ENCODE assay signal across 23 cellular contexts in the genomic region with DNA sequence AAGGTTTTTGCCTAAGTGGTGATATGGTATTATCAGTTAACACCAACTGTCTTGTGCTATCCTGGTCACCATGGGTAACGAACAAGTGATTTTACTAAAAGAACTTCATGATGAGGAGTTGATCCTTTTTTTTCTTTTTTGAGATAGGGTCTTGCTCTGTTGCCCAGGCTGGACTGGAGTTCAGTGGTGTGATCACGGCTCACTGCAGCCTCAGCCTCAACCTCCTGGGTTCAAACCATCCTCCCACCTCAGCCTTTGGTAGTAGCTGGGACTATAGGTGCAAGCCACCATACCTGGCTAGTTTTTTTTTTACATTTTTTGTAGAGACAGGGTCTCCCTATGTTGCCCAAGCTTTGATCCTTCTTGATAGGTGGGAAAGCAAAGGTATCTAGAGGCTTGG. TPM values are rescaled to one million over a fixed set of nuclear protein-coding genes. Genes with fewer than 3 reads are reported as not detected.
DNase-seq lines count a peak whose midpoint lies in the region; ATAC-seq and TF ChIP-seq lines count a peak whose summit lies in the region.
"Had no signal": no experiment of that assay in that cellular context is flagged by ENCODE, and none has a peak within 500 bp of the region (broad histone marks: within the 10 kb centered on the region; RNA-seq: fewer than 3 reads in every experiment).

No MANE protein-coding gene starts in this region.

- H2BK120ac ChIP-seq in trophoblast cell (ENCODE audit: insufficient read depth, low read length, poor library complexity), result no peak overlapping the region

- H2BK12ac ChIP-seq in trophoblast cell (ENCODE audit: low read length), result no peak overlapping the region

- H4K91ac ChIP-seq in trophoblast cell (ENCODE audit: low read depth, low read length), result no peak overlapping the region

- H3K4ac ChIP-seq in trophoblast cell (ENCODE audit: low read depth, low read length), result no peak overlapping the region

- peaks cover 4% of the 10 kb centered on the region for H3K79me1 ChIP-seq in trophoblast cell (ENCODE audit: low read length)

- DNase-seq in activated CD8-positive, alpha-beta memory T cell treated with anti-CD3 and anti-CD28 coated beads, Interleukin-2, amount 10 ng/mL, durations not matched to agents 7 days and 5 days, result no peak
- no peak for DNase-seq in activated CD8-positive, alpha-beta memory T cell treated with anti-CD3 and anti-CD28 coated beads, Interleukin-2, amount 50 U/mL, for 48 hours
- no peak for DNase-seq in natural killer cell treated with Interleukin-12 subunit alpha and Interleukin-12 subunit beta and Interleukin-15 and Interleukin-18, amount 100 ng/mL, for 72 hours (ENCODE audit: low spot score)
- no peak for DNase-seq in natural killer cell
- DNase-seq in activated T-helper 2 cell treated with anti-CD3 and anti-CD28 coated beads, Interferon-gamma antibody, Interleukin-2, Interleukin-4, amounts not matched to agents 10 μg/mL and 5 μg/mL and 100 μg/mL, durations not matched to agents 14 hours and 24 hours and 36 hours (ENCODE audit: low spot score), result no peak
- DNase-seq in amniotic stem cell (lab: John Stamatoyannopoulos, UW), result no peak
- no peak for DNase-seq in trophoblast cell
- DNase-seq: CD4-positive, alpha-beta T cell; COR-L47; DMS53; GM23248; H7; Kasumi-1; MG63; NCI-H2081; NCI-H2227 treated with DMSO at 0.1 percent for 48 hours; NCI-H526 treated with DMSO at 0.1 percent for 48 hours; PC-9; SJCRH30 had no signal

- peak overlapping the region; percentile 88 for H3K27ac Mint-ChIP-seq in activated CD8-positive, alpha-beta memory T cell treated with anti-CD3 and anti-CD28 coated beads, Interleukin-2, amount 10 ng/mL, durations not matched to agents 7 days and 5 days
- peak overlapping the region; percentile 56 to 73 for H3K27ac Mint-ChIP-seq in natural killer cell treated with Interleukin-12 subunit alpha and Interleukin-12 subunit beta and Interleukin-15 and Interleukin-18, amount 100 ng/mL, for 72 hours
- no peak overlapping the region for H3K27ac Mint-ChIP-seq in natural killer cell
- peak overlapping the region; percentile 9 for H3K27ac Mint-ChIP-seq in activated T-helper 2 cell treated with anti-CD3 and anti-CD28 coated beads, Interferon-gamma antibody, Interleukin-2, Interleukin-4, amounts not matched to agents 10 μg/mL and 5 μg/mL and 100 μg/mL, durations not matched to agents 14 hours and 24 hours and 36 hours
- H3K27ac Mint-ChIP-seq: CD4-positive, alpha-beta T cell had no signal

- no peaks in the 10 kb centered on the region for H3K27me3 Mint-ChIP-seq in activated CD8-positive, alpha-beta memory T cell treated with anti-CD3 and anti-CD28 coated beads, Interleukin-2, amount 10 ng/mL, durations not matched to agents 7 days and 5 days
- no peaks in the 10 kb centered on the region for H3K27me3 Mint-ChIP-seq in natural killer cell treated with Interleukin-12 subunit alpha and Interleukin-12 subunit beta and Interleukin-15 and Interleukin-18, amount 100 ng/mL, for 72 hours
- H3K27me3 Mint-ChIP-seq in natural killer cell (ENCODE audit: low read depth in 2 of 2), result no peaks in the 10 kb centered on the region
- no peaks in the 10 kb centered on the region for H3K27me3 Mint-ChIP-seq in activated T-helper 2 cell treated with anti-CD3 and anti-CD28 coated beads, Interferon-gamma antibody, Interleukin-2, Interleukin-4, amounts not matched to agents 10 μg/mL and 5 μg/mL and 100 μg/mL, durations not matched to agents 14 hours and 24 hours and 36 hours (ENCODE audit: low read depth)
- H3K27me3 Mint-ChIP-seq: CD4-positive, alpha-beta T cell had no signal

- H3K27ac ChIP-seq in trophoblast cell (ENCODE audit: low read depth, low read length), result no peak overlapping the region
- H3K27ac ChIP-seq: BLaER1, GM23248, PC-9, SJCRH30 had no signal

- H4K12ac ChIP-seq in trophoblast cell (ENCODE audit: low read depth, low read length), result no peak overlapping the region

- H4K8ac ChIP-seq in trophoblast cell (ENCODE audit: low read depth, low read length), result no peak overlapping the region

- no peak overlapping the region for H3K4me3 Mint-ChIP-seq in activated CD8-positive, alpha-beta memory T cell treated with anti-CD3 and anti-CD28 coated beads, Interleukin-2, amount 10 ng/mL, durations not matched to agents 7 days and 5 days
- H3K4me3 Mint-ChIP-seq in natural killer cell treated with Interleukin-12 subunit alpha and Interleukin-12 subunit beta and Interleukin-15 and Interleukin-18, amount 100 ng/mL, for 72 hours, result peak overlapping the region; percentile 21
- H3K4me3 Mint-ChIP-seq in natural killer cell, result no peak overlapping the region
- no peak overlapping the region for H3K4me3 Mint-ChIP-seq in activated T-helper 2 cell treated with anti-CD3 and anti-CD28 coated beads, Interferon-gamma antibody, Interleukin-2, Interleukin-4, amounts not matched to agents 10 μg/mL and 5 μg/mL and 100 μg/mL, durations not matched to agents 14 hours and 24 hours and 36 hours (ENCODE audit: low read depth)
- H3K4me3 Mint-ChIP-seq: CD4-positive, alpha-beta T cell had no signal

- TF ChIP-seq CTCF in natural killer cell (IDR thresholded peaks at IDR 0.05), result no peak

- H3K18ac ChIP-seq in trophoblast cell (ENCODE audit: low read length), result no peak overlapping the region

- H3K9ac ChIP-seq in trophoblast cell (ENCODE audit: low read length), result no peak overlapping the region
- H3K9ac ChIP-seq: BLaER1, GM23248 had no signal

- no peak for ATAC-seq in activated CD8-positive, alpha-beta memory T cell treated with anti-CD3 and anti-CD28 coated beads, Interleukin-2, amount 10 ng/mL, durations not matched to agents 7 days and 5 days
- no peak for ATAC-seq in natural killer cell treated with Interleukin-12 subunit alpha and Interleukin-12 subunit beta and Interleukin-15 and Interleukin-18, amount 100 ng/mL, for 72 hours
- ATAC-seq in natural killer cell, result no peak
- ATAC-seq in GM18867 (IDR thresholded peaks at IDR 0.05; ENCODE audit: unreplicated experiment), result no peak
- ATAC-seq: HepG2, Right ventricle myocardium inferior had no signal

- H3K4me1 ChIP-seq in trophoblast cell (ENCODE audit: control insufficient read depth in 1 of 2, insufficient read depth in 2 of 2, low read length in 2 of 2), result peaks cover 0 to 7% of the 10 kb centered on the region in 2 experiments

- no CpG with 5 or more reads among the region's 2 CpGs for WGBS in trophoblast cell (ENCODE audit: extremely low coverage, insufficient coverage, insufficient read length)

- no peak overlapping the region for H2AFZ ChIP-seq in trophoblast cell (ENCODE audit: insufficient read depth, low read length, poor library complexity)
- H2AFZ ChIP-seq: GM23248, PC-9 had no signal

- no peaks in the 10 kb centered on the region for H3K9me3 Mint-ChIP-seq in activated CD8-positive, alpha-beta memory T cell treated with anti-CD3 and anti-CD28 coated beads, Interleukin-2, amount 10 ng/mL, durations not matched to agents 7 days and 5 days (ENCODE audit: low read depth)
- H3K9me3 Mint-ChIP-seq in natural killer cell treated with Interleukin-12 subunit alpha and Interleukin-12 subunit beta and Interleukin-15 and Interleukin-18, amount 100 ng/mL, for 72 hours, result no peaks in the 10 kb centered on the region
- no peaks in the 10 kb centered on the region for H3K9me3 Mint-ChIP-seq in natural killer cell
- H3K9me3 Mint-ChIP-seq in activated T-helper 2 cell treated with anti-CD3 and anti-CD28 coated beads, Interferon-gamma antibody, Interleukin-2, Interleukin-4, amounts not matched to agents 10 μg/mL and 5 μg/mL and 100 μg/mL, durations not matched to agents 14 hours and 24 hours and 36 hours, result no peaks in the 10 kb centered on the region
- H3K9me3 Mint-ChIP-seq: CD4-positive, alpha-beta T cell had no signal

- peaks cover 6% of the 10 kb centered on the region for H3K79me2 ChIP-seq in trophoblast cell (ENCODE audit: control insufficient read depth, insufficient read depth, low read length, poor library complexity)

- peaks cover 65% of the 10 kb centered on the region for H3K4me1 Mint-ChIP-seq in activated CD8-positive, alpha-beta memory T cell treated with anti-CD3 and anti-CD28 coated beads, Interleukin-2, amount 10 ng/mL, durations not matched to agents 7 days and 5 days
- peaks cover 41 to 54% of the 10 kb centered on the region in 2 donors for H3K4me1 Mint-ChIP-seq in natural killer cell treated with Interleukin-12 subunit alpha and Interleukin-12 subunit beta and Interleukin-15 and Interleukin-18, amount 100 ng/mL, for 72 hours (ENCODE audit: low read depth in 2 of 2)
- peaks cover 39 to 53% of the 10 kb centered on the region in 2 donors for H3K4me1 Mint-ChIP-seq in natural killer cell
- H3K4me1 Mint-ChIP-seq in activated T-helper 2 cell treated with anti-CD3 and anti-CD28 coated beads, Interferon-gamma antibody, Interleukin-2, Interleukin-4, amounts not matched to agents 10 μg/mL and 5 μg/mL and 100 μg/mL, durations not matched to agents 14 hours and 24 hours and 36 hours (ENCODE audit: low read depth), result peaks cover 31% of the 10 kb centered on the region

- H3K36me3 ChIP-seq in trophoblast cell (ENCODE audit: control insufficient read depth in 1 of 2, insufficient read depth in 2 of 2, low read length in 2 of 2), result peaks cover 32 to 57% of the 10 kb centered on the region in 2 experiments

- no peak overlapping the region for H3K4me2 ChIP-seq in trophoblast cell (ENCODE audit: low read length)
- H3K4me2 ChIP-seq: BLaER1, PC-9 had no signal

- H3K36me3 Mint-ChIP-seq in activated CD8-positive, alpha-beta memory T cell treated with anti-CD3 and anti-CD28 coated beads, Interleukin-2, amount 10 ng/mL, durations not matched to agents 7 days and 5 days, result peaks cover 63% of the 10 kb centered on the region
- H3K36me3 Mint-ChIP-seq in natural killer cell treated with Interleukin-12 subunit alpha and Interleukin-12 subunit beta and Interleukin-15 and Interleukin-18, amount 100 ng/mL, for 72 hours, result peaks cover 49% of the 10 kb centered on the region
- peaks cover 24% of the 10 kb centered on the region for H3K36me3 Mint-ChIP-seq in natural killer cell
- H3K36me3 Mint-ChIP-seq in activated T-helper 2 cell treated with anti-CD3 and anti-CD28 coated beads, Interferon-gamma antibody, Interleukin-2, Interleukin-4, amounts not matched to agents 10 μg/mL and 5 μg/mL and 100 μg/mL, durations not matched to agents 14 hours and 24 hours and 36 hours (ENCODE audit: low read depth), result peaks cover 81% of the 10 kb centered on the region

- H3K9me3 ChIP-seq in trophoblast cell (ENCODE audit: insufficient read depth, low read depth, low read length), result peaks cover 2% of the 10 kb centered on the region
- H3K9me3 ChIP-seq: BLaER1, MG63, SJCRH30 had no signal

- no peak overlapping the region for H3K23ac ChIP-seq in trophoblast cell (ENCODE audit: low read length)

- H3K27me3 ChIP-seq in trophoblast cell (ENCODE audit: insufficient read depth, low read length), result no peaks in the 10 kb centered on the region
- H3K27me3 ChIP-seq: BLaER1, MG63, SJCRH30 had no signal

- intact Hi-C loops in natural killer cell (cut with micrococcal nuclease), result no loop called here
- intact Hi-C loops in activated T-helper 2 cell treated with anti-CD3 and anti-CD28 coated beads, Interferon-gamma antibody, Interleukin-2, Interleukin-4, amounts not matched to agents 10 μg/mL and 5 μg/mL and 100 μg/mL, durations not matched to agents 14 hours and 24 hours and 36 hours (cut with micrococcal nuclease), result loop anchor here (10.0 kb wide), 1 partner anchor 1688 kb away; a partner anchor contains a TSS

- H3K4me3 ChIP-seq in trophoblast cell (ENCODE audit: low read depth, low read length), result no peak overlapping the region
- H3K4me3 ChIP-seq: BLaER1, GM23248, MG63, PC-9, SJCRH30 had no signal

- no peak overlapping the region for H3K14ac ChIP-seq in trophoblast cell (ENCODE audit: low read length)

- H2AK5ac ChIP-seq in trophoblast cell (ENCODE audit: low read length), result no peak overlapping the region

- H2BK5ac ChIP-seq in trophoblast cell (ENCODE audit: low read depth, low read length, poor library complexity), result no peak overlapping the region

- CTCF ChIA-PET in activated CD8-positive, alpha-beta memory T cell treated with anti-CD3 and anti-CD28 coated beads, Interleukin-2, amount 10 ng/mL, durations not matched to agents 7 days and 5 days (lab: Charles Lee), result interaction anchor here (1.2 to 2.0 kb wide), 2 partner anchors 14 to 16 kb away, joined by 4 to 5 read pairs; no protein-coding TSS in a partner anchor

RNA-seq across cellular contexts. Expression of a gene that starts 5.1 kb away (rescaled TPM):
- 10 to 100 TPM; 47.0 to 56.4 TPM for total RNA-seq in activated CD8-positive, alpha-beta memory T cell treated with anti-CD3 and anti-CD28 coated beads, Interleukin-2, amount 10 ng/mL, durations not matched to agents 7 days and 5 days
- total RNA-seq in natural killer cell treated with Interleukin-12 subunit alpha and Interleukin-12 subunit beta and Interleukin-15 and Interleukin-18, amount 100 ng/mL, for 72 hours, result 10 to 100 TPM; 40.5 to 69.8 TPM
- 10 to 100 TPM; 12.1 to 23.3 (median 18.2) TPM for total RNA-seq in natural killer cell
- total RNA-seq in activated T-helper 2 cell treated with anti-CD3 and anti-CD28 coated beads, Interferon-gamma antibody, Interleukin-2, Interleukin-4, amounts not matched to agents 10 μg/mL and 5 μg/mL and 100 μg/mL, durations not matched to agents 14 hours and 24 hours and 36 hours, result 50.0 and 53.6 TPM in 2 replicates
- 12.7 TPM in 2 replicates for polyA plus RNA-seq in trophoblast cell (2013)

RNA-seq across cellular contexts. Expression of a gene that starts 44.7 kb away (rescaled TPM):
- total RNA-seq in activated CD8-positive, alpha-beta memory T cell treated with anti-CD3 and anti-CD28 coated beads, Interleukin-2, amount 10 ng/mL, durations not matched to agents 7 days and 5 days, result 10 to 100 TPM; 12.5 to 16.9 TPM
- total RNA-seq in natural killer cell treated with Interleukin-12 subunit alpha and Interleukin-12 subunit beta and Interleukin-15 and Interleukin-18, amount 100 ng/mL, for 72 hours, result 10 to 100 TPM; 12.2 to 13.8 TPM
- total RNA-seq in natural killer cell, result 10 to 100 TPM; 17.5 to 24.2 (median 20.7) TPM
- total RNA-seq in activated T-helper 2 cell treated with anti-CD3 and anti-CD28 coated beads, Interferon-gamma antibody, Interleukin-2, Interleukin-4, amounts not matched to agents 10 μg/mL and 5 μg/mL and 100 μg/mL, durations not matched to agents 14 hours and 24 hours and 36 hours, result 10.2 and 11.8 TPM in 2 replicates
- polyA plus RNA-seq in trophoblast cell (2013), result 3.7 and 4.1 TPM in 2 replicates

RNA-seq across cellular contexts. Expression of a gene that starts 54.8 kb away (rescaled TPM):
- total RNA-seq in activated CD8-positive, alpha-beta memory T cell treated with anti-CD3 and anti-CD28 coated beads, Interleukin-2, amount 10 ng/mL, durations not matched to agents 7 days and 5 days, result 1 to 10 TPM; 1.7 to 2.2 TPM
- total RNA-seq in natural killer cell treated with Interleukin-12 subunit alpha and Interleukin-12 subunit beta and Interleukin-15 and Interleukin-18, amount 100 ng/mL, for 72 hours, result 1 to 10 TPM; 1.5 to 3.5 TPM
- 1 to 10 TPM; 2.5 to 3.3 (median 2.8) TPM for total RNA-seq in natural killer cell
- 0.37 and 0.41 TPM in 2 replicates for total RNA-seq in activated T-helper 2 cell treated with anti-CD3 and anti-CD28 coated beads, Interferon-gamma antibody, Interleukin-2, Interleukin-4, amounts not matched to agents 10 μg/mL and 5 μg/mL and 100 μg/mL, durations not matched to agents 14 hours and 24 hours and 36 hours
- polyA plus RNA-seq in trophoblast cell (2013), result 0.44 and 0.53 TPM in 2 replicates
- total RNA-seq: HepG2 had no signal

Comparison
In these comparisons a context has a peak if more than half of its experiments do, and no peak if none do; other contexts are left out.
1. H3K27ac Mint-ChIP-seq: peak in activated CD8-positive, alpha-beta memory T cell treated with anti-CD3 and anti-CD28 coated beads, Interleukin-2, amount 10 ng/mL, durations not matched to agents 7 days and 5 days (single experiment), natural killer cell treated with Interleukin-12 subunit alpha and Interleukin-12 subunit beta and Interleukin-15 and Interleukin-18, amount 100 ng/mL, for 72 hours (2 of 2) and activated T-helper 2 cell treated with anti-CD3 and anti-CD28 coated beads, Interferon-gamma antibody, Interleukin-2, Interleukin-4, amounts not matched to agents 10 μg/mL and 5 μg/mL and 100 μg/mL, durations not matched to agents 14 hours and 24 hours and 36 hours (single experiment); none in natural killer cell (0 of 2).